ENCODE assay signal across 13 cellular contexts in the genomic region with DNA sequence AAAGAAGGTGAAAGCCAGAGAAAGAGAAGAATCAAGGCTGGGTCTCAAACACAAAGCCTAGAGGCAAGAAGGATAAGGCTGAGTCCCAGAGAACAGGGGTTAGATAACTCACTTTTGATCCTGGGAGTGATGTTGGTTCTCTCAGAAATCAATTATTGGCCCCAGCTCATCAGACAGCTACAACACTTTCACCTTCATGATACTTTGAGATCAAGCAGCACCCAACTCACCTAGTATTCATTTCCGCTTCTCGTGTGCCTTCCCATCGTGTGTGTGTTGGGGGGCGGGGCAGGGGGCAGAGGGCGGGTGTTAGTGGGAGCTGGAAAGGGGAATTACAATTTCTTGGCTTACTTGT.
DNase-seq lines count a peak whose midpoint lies in the region; ATAC-seq and TF ChIP-seq lines count a peak whose summit lies in the region.
"Had no signal": no experiment of that assay in that cellular context is flagged by ENCODE, and none has a peak within 500 bp of the region (broad histone marks: within the 10 kb centered on the region; RNA-seq: fewer than 3 reads in every experiment).

No MANE protein-coding gene starts in this region.

- H3K27me3 ChIP-seq in GM23338 (ENCODE audit: insufficient read depth) (peaks cover 6% of the 10 kb centered on the region; the same call in 1 of the 2 replicates), endodermal cell (ENCODE audit: control insufficient read depth, insufficient read depth, low read length, poor library complexity, severe bottlenecking) (no peaks in the 10 kb centered on the region)
- H3K27me3 ChIP-seq: BLaER1 treated with 17β-estradiol and CSF1 and Interleukin-3, amounts not matched to agents 10 nM and 100 nM had no signal

- no peaks in the 10 kb centered on the region for H3F3A ChIP-seq in GM23338 (replicated peaks; ENCODE audit: low read depth)

- H3K36me3 ChIP-seq in GM23338 (ENCODE audit: insufficient read depth) (no peaks in the 10 kb centered on the region), endodermal cell (ENCODE audit: control insufficient read depth, insufficient read depth, low read length) (no peaks in the 10 kb centered on the region)
- H3K36me3 ChIP-seq: BLaER1 treated with 17β-estradiol and CSF1 and Interleukin-3, amounts not matched to agents 10 nM and 100 nM; HAP-1 had no signal

- no peaks in the 10 kb centered on the region for H3K9me2 ChIP-seq in GM23338 (ENCODE audit: insufficient read depth)

- peak overlapping the region; percentile 43; the same call in 1 of the 2 replicates for H2AFZ ChIP-seq in GM23338

- DNase-seq in GM23338 (ENCODE audit: low spot score) = no peak
- DNase-seq in endodermal cell = no peak
- no peak for DNase-seq in left lobe of liver (ENCODE audit: low spot score)
- DNase-seq in progenitor cell of endocrine pancreas (ENCODE audit: low spot score, unreplicated experiment) = no peak
- DNase-seq in D341Med (ENCODE audit: low spot score) = no peak
- DNase-seq in HT-29 (ENCODE audit: low spot score) = no peak
- DNase-seq: CD8-positive, alpha-beta T cell; IMR-90 had no signal

- H3K4me1 Mint-ChIP-seq in GM23338 = peaks cover 20% of the 10 kb centered on the region
- peaks cover 62% of the 10 kb centered on the region for H3K4me1 Mint-ChIP-seq in endodermal cell
- peaks cover 10% of the 10 kb centered on the region for H3K4me1 Mint-ChIP-seq in progenitor cell of endocrine pancreas (ENCODE audit: low read depth)
- H3K4me1 Mint-ChIP-seq: B cell had no signal

- 89% methylated on average over 5 of the region's 5 CpGs; no CpG with 5 or more reads in 1 of the 2 experiments for WGBS in endodermal cell (ENCODE audit: insufficient coverage in 1 of 2, insufficient read length in 1 of 2), 2 experiments

- no peaks in the 10 kb centered on the region for H3K79me2 ChIP-seq in GM23338 (replicated peaks; ENCODE audit: insufficient read depth)

- H3K27me3 Mint-ChIP-seq in GM23338 (ENCODE audit: insufficient read depth, low read depth, poor library complexity) (peaks cover 2% of the 10 kb centered on the region), endodermal cell (ENCODE audit: insufficient read depth) (no peaks in the 10 kb centered on the region), progenitor cell of endocrine pancreas (no peaks in the 10 kb centered on the region)

- H3K36me3 Mint-ChIP-seq in GM23338 (ENCODE audit: low read depth) (no peaks in the 10 kb centered on the region), endodermal cell (ENCODE audit: low read depth) (no peaks in the 10 kb centered on the region), progenitor cell of endocrine pancreas (ENCODE audit: insufficient read depth) (no peaks in the 10 kb centered on the region)
- H3K36me3 Mint-ChIP-seq: CD8-positive, alpha-beta T cell had no signal

- no peak overlapping the region for H3K9ac ChIP-seq in endodermal cell (ENCODE audit: extremely low read depth, low read length, poor library complexity, severe bottlenecking)
- H3K9ac ChIP-seq: BLaER1 treated with 17β-estradiol and CSF1 and Interleukin-3, amounts not matched to agents 10 nM and 100 nM had no signal

- no peaks in the 10 kb centered on the region for H4K20me1 ChIP-seq in GM23338 (replicated peaks; ENCODE audit: insufficient read depth)
- H4K20me1 ChIP-seq: BLaER1 treated with 17β-estradiol and CSF1 and Interleukin-3, amounts not matched to agents 10 nM and 100 nM had no signal

- H3K4me2 ChIP-seq in GM23338 = no peak overlapping the region
- H3K4me2 ChIP-seq: BLaER1 treated with 17β-estradiol and CSF1 and Interleukin-3, amounts not matched to agents 10 nM and 100 nM had no signal

- no peak for TF ChIP-seq CTCF in GM23338 (conservative IDR thresholded peaks at IDR 0.05; ENCODE audit: low read depth in 2 of 2)
- TF ChIP-seq CTCF in endodermal cell (conservative IDR thresholded peaks at IDR 0.05) = no peak
- TF ChIP-seq CTCF in progenitor cell of endocrine pancreas (IDR thresholded peaks at IDR 0.05; ENCODE audit: unreplicated experiment) = no peak

- ATAC-seq in GM23338 (no peak), left lobe of liver (peak; percentile 85), HG03457 (IDR thresholded peaks at IDR 0.05; ENCODE audit: unreplicated experiment) (no peak)
- ATAC-seq: CD8-positive, alpha-beta T cell; K562 had no signal

- H3K9me3 Mint-ChIP-seq in GM23338 = peaks cover 2% of the 10 kb centered on the region; the same call in 1 of the 3 replicates
- no peaks in the 10 kb centered on the region for H3K9me3 Mint-ChIP-seq in endodermal cell
- H3K9me3 Mint-ChIP-seq in progenitor cell of endocrine pancreas (ENCODE audit: low read depth) = no peaks in the 10 kb centered on the region
- H3K9me3 Mint-ChIP-seq: CD8-positive, alpha-beta T cell had no signal

- H3K4me1 ChIP-seq in GM23338 (ENCODE audit: insufficient read depth) (peaks cover 22% of the 10 kb centered on the region), endodermal cell (ENCODE audit: control insufficient read depth, insufficient read depth, low read length) (peaks cover 12% of the 10 kb centered on the region)
- H3K4me1 ChIP-seq: HAP-1 had no signal

- H3K4me3 ChIP-seq in GM23338 = no peak overlapping the region
- H3K4me3 ChIP-seq in endodermal cell (ENCODE audit: low read length) = no peak overlapping the region
- H3K4me3 ChIP-seq: BLaER1 treated with 17β-estradiol and CSF1 and Interleukin-3, amounts not matched to agents 10 nM and 100 nM; HAP-1; K562 had no signal

- H3K27ac Mint-ChIP-seq in GM23338 = no peak overlapping the region
- peak overlapping the region; percentile 72 for H3K27ac Mint-ChIP-seq in endodermal cell
- H3K27ac Mint-ChIP-seq in progenitor cell of endocrine pancreas = peak overlapping the region; percentile 26
- H3K27ac Mint-ChIP-seq: B cell; CD8-positive, alpha-beta T cell had no signal

- H3K9me3 ChIP-seq in endodermal cell (ENCODE audit: control insufficient read depth, low read length) = peaks cover 5% of the 10 kb centered on the region
- H3K9me3 ChIP-seq: BLaER1 treated with 17β-estradiol and CSF1 and Interleukin-3, amounts not matched to agents 10 nM and 100 nM; HAP-1 had no signal

- H3K4me3 Mint-ChIP-seq in GM23338 (no peak overlapping the region), endodermal cell (no peak overlapping the region), progenitor cell of endocrine pancreas (ENCODE audit: low read depth) (no peak overlapping the region)
- H3K4me3 Mint-ChIP-seq: B cell; CD8-positive, alpha-beta T cell had no signal

- H3K27ac ChIP-seq in GM23338 (ENCODE audit: low read depth) = no peak overlapping the region
- H3K27ac ChIP-seq in endodermal cell (ENCODE audit: low read depth, low read length) = no peak overlapping the region
- H3K27ac ChIP-seq: BLaER1 treated with 17β-estradiol and CSF1 and Interleukin-3, amounts not matched to agents 10 nM and 100 nM had no signal

TF ChIP-seq in GM23338, 12 proteins besides CTCF, POLR2A, EP300 and RAD21 (continues in another document):
- TF ChIP-seq JUNB (IDR thresholded peaks at IDR 0.05; ENCODE audit: unreplicated experiment) = no peak
- no peak for TF ChIP-seq POLR2AphosphoS5 (IDR thresholded peaks at IDR 0.05; ENCODE audit: low read depth)
- TF ChIP-seq ZNF331 (CRISPR knock-in tag; IDR thresholded peaks at IDR 0.05; ENCODE audit: low read depth) = no peak
- TF ChIP-seq EZH2 (IDR thresholded peaks at IDR 0.05; ENCODE audit: low read depth, unreplicated experiment) = no peak
